In the genomic region with DNA sequence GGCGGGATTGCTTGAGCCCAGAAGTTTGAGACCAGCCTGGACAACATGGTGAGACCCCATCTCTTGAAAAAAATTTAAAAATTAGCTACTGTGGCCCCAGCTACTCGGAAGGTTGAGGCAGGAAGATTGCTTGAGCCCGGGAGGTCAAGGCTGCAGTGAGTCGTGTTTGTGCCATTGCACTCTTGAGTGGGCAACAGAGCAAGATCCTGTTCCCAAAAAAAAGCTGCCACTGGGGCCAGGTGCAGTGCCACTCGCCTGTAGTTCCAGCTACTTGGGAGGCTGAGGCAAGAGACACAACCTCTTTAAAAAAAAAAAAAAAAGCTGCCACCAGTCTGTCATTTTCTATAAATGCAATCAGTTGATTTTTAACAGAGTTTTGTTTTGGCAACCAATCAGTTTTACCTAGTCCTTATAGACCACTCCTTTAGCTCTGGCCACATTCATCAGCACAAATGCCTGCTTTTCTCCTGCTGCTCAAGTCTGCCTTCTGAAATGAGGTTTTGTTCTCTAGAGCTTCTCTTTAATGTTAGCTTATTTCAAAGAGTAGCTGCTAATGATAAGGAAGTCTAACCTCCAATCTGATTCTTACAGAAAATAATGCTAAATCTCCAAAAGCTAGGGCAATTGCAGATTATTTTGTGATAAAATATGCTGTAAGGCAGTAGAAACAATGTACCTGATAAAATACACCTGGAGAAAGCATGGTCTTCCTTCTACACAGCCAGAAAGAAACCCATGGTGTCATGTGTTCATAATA, we compare ENCODE assay signal across 8 cellular contexts.
DNase-seq lines count a peak whose midpoint lies in the region; ATAC-seq and TF ChIP-seq lines count a peak whose summit lies in the region.

No MANE protein-coding gene starts in this region.

- H3K27ac Mint-ChIP-seq in activated naive CD4-positive, alpha-beta T cell treated with anti-CD3 and anti-CD28 coated beads, Interleukin-2, amount 50 U/mL, for 72 hours = peak overlapping the region; percentile 98 to 100

- H3K9me3 Mint-ChIP-seq in activated naive CD4-positive, alpha-beta T cell treated with anti-CD3 and anti-CD28 coated beads, Interleukin-2, amount 50 U/mL, for 72 hours = no peaks in the 10 kb centered on the region

- H3K4me2 ChIP-seq in BLaER1 treated with 17β-estradiol and CSF1 and Interleukin-3, amounts not matched to agents 10 nM and 100 nM = peak overlapping the region; percentile 77 to 93 (median 86)

- H3K36me3 Mint-ChIP-seq in activated naive CD4-positive, alpha-beta T cell treated with anti-CD3 and anti-CD28 coated beads, Interleukin-2, amount 50 U/mL, for 72 hours = peaks cover 42 to 43% of the 10 kb centered on the region in 2 donors

- TF ChIP-seq CTCF in omental fat pad (IDR thresholded peaks at IDR 0.05) = no peak

- H3K27me3 ChIP-seq in BLaER1 treated with 17β-estradiol and CSF1 and Interleukin-3, amounts not matched to agents 10 nM and 100 nM = no peaks in the 10 kb centered on the region
- no peaks in the 10 kb centered on the region for H3K27me3 ChIP-seq in muscle layer of duodenum (ENCODE audit: low read depth, low read length)

- ATAC-seq in HG02678 (IDR thresholded peaks at IDR 0.05; ENCODE audit: unreplicated experiment) (peak; percentile 30), omental fat pad (ENCODE audit: low FRiP score) (no peak)
- no peak for ATAC-seq in activated naive CD4-positive, alpha-beta T cell treated with anti-CD3 and anti-CD28 coated beads, Interleukin-2, amount 50 U/mL, for 72 hours

- peak overlapping the region; percentile 68 to 91 (median 86) for H3K27ac ChIP-seq in BLaER1 treated with 17β-estradiol and CSF1 and Interleukin-3, amounts not matched to agents 10 nM and 100 nM
- peak overlapping the region; percentile 98 for H3K27ac ChIP-seq in muscle layer of duodenum (ENCODE audit: low read length)

- H3K4me3 ChIP-seq in BLaER1 treated with 17β-estradiol and CSF1 and Interleukin-3, amounts not matched to agents 10 nM and 100 nM = peak overlapping the region in 4 of 10 experiments; percentile 32 to 49 (median 37); a peak in 6 of 20 replicates
- peak overlapping the region; percentile 37 to 43 for H3K4me3 ChIP-seq in muscle layer of duodenum (ENCODE audit: low read depth in 1 of 2, low read length in 2 of 2)

- H3K9ac ChIP-seq in BLaER1 treated with 17β-estradiol and CSF1 and Interleukin-3, amounts not matched to agents 10 nM and 100 nM = peak overlapping the region; percentile 70 to 80 (median 74); a peak in 20 of 22 replicates

- peaks cover 0 to 28% (median 12%) of the 10 kb centered on the region in 11 experiments; a peak in 17 of 22 replicates for H3K36me3 ChIP-seq in BLaER1 treated with 17β-estradiol and CSF1 and Interleukin-3, amounts not matched to agents 10 nM and 100 nM
- H3K36me3 ChIP-seq in muscle layer of duodenum (ENCODE audit: control insufficient read depth in 1 of 2, insufficient read depth in 2 of 2, low read length in 2 of 2) = peaks cover 0 to 15% of the 10 kb centered on the region in 2 donors

- peaks cover 75 to 90% (median 81%) of the 10 kb centered on the region in 10 experiments for H3K4me1 ChIP-seq in BLaER1 treated with 17β-estradiol and CSF1 and Interleukin-3, amounts not matched to agents 10 nM and 100 nM
- H3K4me1 ChIP-seq in muscle layer of duodenum (ENCODE audit: control insufficient read depth in 1 of 2, insufficient read depth in 2 of 2, low read length in 2 of 2) = peaks cover 0 to 30% of the 10 kb centered on the region in 2 donors

- DNase-seq in activated naive CD4-positive, alpha-beta T cell treated with anti-CD3 and anti-CD28 coated beads, Interleukin-2, amount 50 U/mL, for 72 hours (ENCODE audit: low spot score in 2 of 2) = no peak
- DNase-seq in NCI-H187 treated with DMSO at 0.1 percent for 48 hours (lab: John Stamatoyannopoulos, UW) = no peak
- no peak for DNase-seq in omental fat pad (ENCODE audit: low spot score)
- no peak for DNase-seq in occipital lobe (lab: John Stamatoyannopoulos, UW)
- no peak for DNase-seq in activated effector memory CD4-positive, alpha-beta T cell treated with Interleukin-2 at 50 U/mL for 16 hours

- no peaks in the 10 kb centered on the region for H4K20me1 ChIP-seq in BLaER1 treated with 17β-estradiol and CSF1 and Interleukin-3, amounts not matched to agents 10 nM and 100 nM

- no peaks in the 10 kb centered on the region; a peak in 1 of 22 replicates for H3K9me3 ChIP-seq in BLaER1 treated with 17β-estradiol and CSF1 and Interleukin-3, amounts not matched to agents 10 nM and 100 nM (replicated peaks in 1 of 11)
- H3K9me3 ChIP-seq in muscle layer of duodenum (ENCODE audit: control insufficient read depth in 1 of 2, low read length in 2 of 2) = no peaks in the 10 kb centered on the region
